Comparison of ENCODE assay signal across 6 cellular contexts in the genomic region with DNA sequence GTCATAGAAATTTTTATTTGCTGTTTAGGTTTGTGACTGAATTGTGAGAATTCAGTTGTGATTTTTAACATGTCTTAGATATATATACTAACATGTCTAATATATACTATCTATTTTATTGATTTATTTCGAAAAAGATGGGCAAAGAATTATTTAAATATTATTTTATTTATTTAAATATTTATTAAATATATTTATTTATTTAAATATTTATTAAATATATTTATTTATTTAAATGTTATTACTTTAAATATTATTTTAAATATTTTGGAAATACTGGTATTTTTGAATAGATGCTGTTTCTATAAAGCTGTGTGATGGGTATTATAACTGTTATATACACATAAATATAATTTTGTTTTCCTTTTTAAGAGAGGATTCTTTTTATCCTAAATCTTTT. TPM values are rescaled to one million over a fixed set of nuclear protein-coding genes. Genes with fewer than 3 reads are reported as not detected.
"Had no signal": no experiment of that assay in that cellular context is flagged by ENCODE, and none has a peak within 500 bp of the region (broad histone marks: within the 10 kb centered on the region; RNA-seq: fewer than 3 reads in every experiment).

No MANE protein-coding gene starts in this region.

RNA-seq across cellular contexts. Expression of gene SPDYE3, which starts 14.1 kb away (rescaled TPM):
- total RNA-seq: M059J, PC-3, Peyer's patch, Right ventricle myocardium inferior, RPMI7951 had no signal

RNA-seq across cellular contexts. Expression of gene PILRA, which starts 51.6 kb away (rescaled TPM):
- total RNA-seq: RPMI7951, SK-MEL-5 had no signal
